Comparison of ENCODE assay signal across 8 cellular contexts in the genomic region with DNA sequence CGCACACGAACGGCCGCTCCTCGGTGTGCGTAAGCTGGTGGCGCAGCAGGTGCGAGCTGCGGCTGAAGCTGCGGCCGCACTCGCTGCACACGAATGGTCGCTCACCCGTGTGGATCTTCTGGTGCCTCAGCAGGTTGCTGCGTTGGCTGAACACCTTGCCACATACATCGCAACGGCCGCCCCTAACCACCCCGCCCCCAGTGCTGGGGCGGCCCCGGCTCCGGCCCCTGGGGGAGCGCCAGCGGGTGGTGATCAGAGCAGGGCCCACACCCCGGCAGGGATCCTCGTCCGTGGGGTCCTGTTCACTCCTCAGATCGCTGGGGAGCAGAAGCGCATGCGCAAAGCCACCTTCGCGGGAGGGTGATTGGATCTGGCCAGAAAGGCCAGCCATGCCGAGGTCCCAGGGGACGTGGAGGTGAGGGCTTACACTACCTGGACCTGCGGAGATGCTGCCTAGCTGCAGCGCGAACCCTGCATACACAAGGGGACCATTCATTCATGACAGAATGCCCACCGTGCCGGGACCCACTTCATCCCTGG.
DNase-seq lines count a peak whose midpoint lies in the region; TF ChIP-seq lines count a peak whose summit lies in the region.

No MANE protein-coding gene starts in this region.

- H3K4me1 Mint-ChIP-seq in T-helper 1 cell treated with Interleukin-12 subunit alpha and Interleukin-12 subunit beta and Interleukin-4 antibody, amounts not matched to agents 30 μg/mL and 1 μg/mL, for 36 hours (ENCODE audit: low read depth): peaks cover 46% of the 10 kb centered on the region

- peak overlapping the region; percentile 82 for H3K4me3 Mint-ChIP-seq in T-helper 1 cell treated with Interleukin-12 subunit alpha and Interleukin-12 subunit beta and Interleukin-4 antibody, amounts not matched to agents 30 μg/mL and 1 μg/mL, for 36 hours

- no peaks in the 10 kb centered on the region for H3K27me3 Mint-ChIP-seq in T-helper 1 cell treated with Interleukin-12 subunit alpha and Interleukin-12 subunit beta and Interleukin-4 antibody, amounts not matched to agents 30 μg/mL and 1 μg/mL, for 36 hours (ENCODE audit: low read depth)

- TF ChIP-seq CTCF in fibroblast of pulmonary artery (IDR thresholded peaks at IDR 0.05; ENCODE audit: low read length, missing control alignments) (no peak), retinal pigment epithelial cell (conservative IDR thresholded peaks at IDR 0.05; ENCODE audit: low read depth, low read length) (no peak)

- DNase-seq in ELF-1 (ENCODE audit: low read depth, low spot score) (peak; percentile 36), fibroblast of pulmonary artery (ENCODE audit: low read depth) (peak; percentile 26), retinal pigment epithelial cell (ENCODE audit: low read depth) (no peak), SW480 (ENCODE audit: low spot score) (no peak), GM19240 (ENCODE audit: insufficient read length, low spot score) (no peak), activated gamma-delta T cell treated with Interleukin-2 at 50 U/mL for 16 hours (no peak), KG1 (lab: John Stamatoyannopoulos, UW) (no peak)

- H3K27ac Mint-ChIP-seq in T-helper 1 cell treated with Interleukin-12 subunit alpha and Interleukin-12 subunit beta and Interleukin-4 antibody, amounts not matched to agents 30 μg/mL and 1 μg/mL, for 36 hours: peak overlapping the region; percentile 72

- no peaks in the 10 kb centered on the region for H3K9me3 Mint-ChIP-seq in T-helper 1 cell treated with Interleukin-12 subunit alpha and Interleukin-12 subunit beta and Interleukin-4 antibody, amounts not matched to agents 30 μg/mL and 1 μg/mL, for 36 hours

- H3K36me3 Mint-ChIP-seq in T-helper 1 cell treated with Interleukin-12 subunit alpha and Interleukin-12 subunit beta and Interleukin-4 antibody, amounts not matched to agents 30 μg/mL and 1 μg/mL, for 36 hours (ENCODE audit: low read depth): peaks cover 13% of the 10 kb centered on the region

- H3K4me3 ChIP-seq in fibroblast of pulmonary artery (replicated peaks; ENCODE audit: low read depth, low read length) (peak overlapping the region; percentile 37), retinal pigment epithelial cell (ENCODE audit: low read length) (peak overlapping the region; percentile 23)

Comparison
In these comparisons a context has a peak if more than half of its experiments do, and no peak if none do; other contexts are left out.
1. DNase-seq: peak in ELF-1 (single experiment) and fibroblast of pulmonary artery (single experiment); none in retinal pigment epithelial cell (single experiment), SW480 (single experiment), GM19240 (single experiment), activated gamma-delta T cell treated with Interleukin-2 at 50 U/mL for 16 hours (single experiment) and KG1 (single experiment).